9 cellular contexts compared by ENCODE assay signal in the genomic region with DNA sequence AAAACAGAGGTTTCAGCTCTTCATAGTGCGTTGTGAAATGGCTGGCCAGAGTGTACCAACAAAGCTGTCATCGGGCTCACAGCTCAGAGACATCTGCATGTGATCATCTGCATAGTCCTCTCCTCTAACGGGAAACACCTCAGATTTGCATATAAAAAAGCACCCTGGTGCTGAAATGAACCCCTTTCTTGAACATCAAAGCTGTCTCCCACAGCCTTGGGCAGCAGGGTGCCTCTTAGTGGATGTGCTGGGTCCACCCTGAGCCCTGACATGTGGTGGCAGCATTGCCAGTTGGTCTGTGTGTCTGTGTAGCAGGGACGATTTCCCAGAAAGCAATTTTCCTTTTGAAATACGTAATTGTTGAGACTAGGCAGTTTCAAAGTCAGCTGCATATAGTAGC.
DNase-seq lines count a peak whose midpoint lies in the region; ATAC-seq lines count a peak whose summit lies in the region.
"Had no signal": no experiment of that assay in that cellular context is flagged by ENCODE, and none has a peak within 500 bp of the region (broad histone marks: within the 10 kb centered on the region; RNA-seq: fewer than 3 reads in every experiment).

No MANE protein-coding gene starts in this region.

- no peak overlapping the region for H3K4me3 Mint-ChIP-seq in activated T-cell treated with anti-CD3 and anti-CD28 coated beads, Interleukin-2, amount 50 U/mL, for 24 hours
- H3K4me3 Mint-ChIP-seq in stimulated activated naive B cell treated with anti-CD40 and anti-IgM and Interleukin-4, amounts not matched to agents 10 μg/mL and 1 μg/mL and 100 μg/mL, for 72 hours = no peak overlapping the region

- peaks cover 22% of the 10 kb centered on the region for H3K4me1 Mint-ChIP-seq in activated T-cell treated with anti-CD3 and anti-CD28 coated beads, Interleukin-2, amount 50 U/mL, for 24 hours (ENCODE audit: low read depth)
- H3K4me1 Mint-ChIP-seq in stimulated activated naive B cell treated with anti-CD40 and anti-IgM and Interleukin-4, amounts not matched to agents 10 μg/mL and 1 μg/mL and 100 μg/mL, for 72 hours = peaks cover under 1 to 1% of the 10 kb centered on the region in 2 donors

- H3K36me3 Mint-ChIP-seq in activated T-cell treated with anti-CD3 and anti-CD28 coated beads, Interleukin-2, amount 50 U/mL, for 24 hours (ENCODE audit: low read depth) = peaks cover 67% of the 10 kb centered on the region
- H3K36me3 Mint-ChIP-seq in stimulated activated naive B cell treated with anti-CD40 and anti-IgM and Interleukin-4, amounts not matched to agents 10 μg/mL and 1 μg/mL and 100 μg/mL, for 72 hours = peaks cover 49 to 54% of the 10 kb centered on the region in 2 donors

- H3K27ac Mint-ChIP-seq in activated T-cell treated with anti-CD3 and anti-CD28 coated beads, Interleukin-2, amount 50 U/mL, for 24 hours = peak overlapping the region; percentile 83
- H3K27ac Mint-ChIP-seq in stimulated activated naive B cell treated with anti-CD40 and anti-IgM and Interleukin-4, amounts not matched to agents 10 μg/mL and 1 μg/mL and 100 μg/mL, for 72 hours = peak overlapping the region; percentile 42

- ATAC-seq in HG02870 (IDR thresholded peaks at IDR 0.05; ENCODE audit: unreplicated experiment) (peak; percentile 60), HG03457 (IDR thresholded peaks at IDR 0.05; ENCODE audit: unreplicated experiment) (no peak), HG03521 (IDR thresholded peaks at IDR 0.05; ENCODE audit: unreplicated experiment) (no peak)
- peak in 1 of 2 donors; percentile 54 for ATAC-seq in stimulated activated naive B cell treated with anti-CD40 and anti-IgM and Interleukin-4, amounts not matched to agents 10 μg/mL and 1 μg/mL and 100 μg/mL, for 72 hours (replicated peaks)

- no peaks in the 10 kb centered on the region for H3K27me3 Mint-ChIP-seq in activated T-cell treated with anti-CD3 and anti-CD28 coated beads, Interleukin-2, amount 50 U/mL, for 24 hours
- H3K27me3 Mint-ChIP-seq in stimulated activated naive B cell treated with anti-CD40 and anti-IgM and Interleukin-4, amounts not matched to agents 10 μg/mL and 1 μg/mL and 100 μg/mL, for 72 hours = no peaks in the 10 kb centered on the region

- no peak for DNase-seq in activated T-cell treated with anti-CD3 and anti-CD28 coated beads, Interleukin-2, amount 50 U/mL, for 24 hours
- no peak for DNase-seq in activated T-cell treated with anti-CD3 and anti-CD28 coated beads, Interleukin-2, amount 50 U/mL, for 48 hours
- DNase-seq in amniotic epithelial cell (ENCODE audit: low read depth) (peak; percentile 43), NCI-H446 treated with DMSO at 0.1 percent for 48 hours (lab: John Stamatoyannopoulos, UW) (no peak)
- no peak for DNase-seq in stimulated activated naive B cell treated with anti-CD40 and anti-IgM and Interleukin-4, amounts not matched to agents 10 μg/mL and 1 μg/mL and 100 μg/mL, for 72 hours
- DNase-seq: effector CD8-positive, alpha-beta T cell had no signal

- H3K9me3 Mint-ChIP-seq in activated T-cell treated with anti-CD3 and anti-CD28 coated beads, Interleukin-2, amount 50 U/mL, for 24 hours = no peaks in the 10 kb centered on the region
- H3K9me3 Mint-ChIP-seq in stimulated activated naive B cell treated with anti-CD40 and anti-IgM and Interleukin-4, amounts not matched to agents 10 μg/mL and 1 μg/mL and 100 μg/mL, for 72 hours = no peaks in the 10 kb centered on the region
